9 cellular contexts compared by ENCODE assay signal in the genomic region with DNA sequence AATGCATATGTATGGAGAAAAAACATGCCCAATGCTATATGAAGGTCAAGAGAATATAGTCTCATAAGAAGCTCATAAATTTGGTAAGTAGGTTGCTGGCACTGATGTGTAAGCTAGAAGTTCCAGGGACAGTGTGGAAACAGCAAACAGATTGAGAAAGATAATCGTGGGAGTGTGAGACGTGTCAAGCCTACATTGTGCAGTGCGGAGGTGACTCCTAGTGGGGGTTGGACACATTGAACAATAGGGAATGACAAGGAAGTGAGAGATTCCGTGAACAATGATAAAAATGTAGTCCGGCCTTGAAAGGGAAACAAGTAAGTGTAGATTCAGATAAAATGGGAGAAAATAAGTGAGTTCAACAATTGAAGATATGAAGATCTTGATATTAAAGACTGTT.
DNase-seq lines count a peak whose midpoint lies in the region; ATAC-seq and TF ChIP-seq lines count a peak whose summit lies in the region.
"Had no signal": no experiment of that assay in that cellular context is flagged by ENCODE, and none has a peak within 500 bp of the region (broad histone marks: within the 10 kb centered on the region; RNA-seq: fewer than 3 reads in every experiment).

No MANE protein-coding gene starts in this region.

- H3K4me1 Mint-ChIP-seq in WTC11: peaks cover 7% of the 10 kb centered on the region

- H2AFZ ChIP-seq in GM23248: no peak overlapping the region
- H2AFZ ChIP-seq in neural cell (ENCODE audit: low read depth, low read length): no peak overlapping the region
- H2AFZ ChIP-seq: parathyroid adenoma had no signal

- no peaks in the 10 kb centered on the region for H3K9me3 ChIP-seq in GM23248 (ENCODE audit: low read depth)
- no peaks in the 10 kb centered on the region for H3K9me3 ChIP-seq in neural cell (ENCODE audit: low read length)

- H3K9me2 ChIP-seq in GM23248 (ENCODE audit: insufficient read depth): no peaks in the 10 kb centered on the region; the same call in 1 of the 2 replicates
- H3K9me2 ChIP-seq in neural cell (ENCODE audit: insufficient read depth, low read length): no peaks in the 10 kb centered on the region

- H3K4me2 ChIP-seq in GM23248 (ENCODE audit: unreplicated experiment): no peak overlapping the region
- no peak overlapping the region for H3K4me2 ChIP-seq in neural cell (ENCODE audit: low read length)

- ATAC-seq in WTC11 (no peak), HG03025 (IDR thresholded peaks at IDR 0.05; ENCODE audit: low FRiP score, unreplicated experiment) (no peak)

- H3K27me3 ChIP-seq in GM23248 (replicated peaks; ENCODE audit: insufficient read depth): no peaks in the 10 kb centered on the region
- no peaks in the 10 kb centered on the region for H3K27me3 ChIP-seq in neural cell (ENCODE audit: insufficient read depth, low read depth, low read length)

- TF ChIP-seq RAD21 in neural cell (conservative IDR thresholded peaks at IDR 0.05): peak; percentile 68

- no peak for TF ChIP-seq CTCF in WTC11 (IDR thresholded peaks at IDR 0.05)
- TF ChIP-seq CTCF in neural cell (IDR thresholded peaks at IDR 0.05; ENCODE audit: poor library complexity, severe bottlenecking): peak; percentile 56
- TF ChIP-seq CTCF in RWPE1 (conservative IDR thresholded peaks at IDR 0.05; ENCODE audit: low read depth): no peak

- H3K27ac ChIP-seq in GM23248 (no peak overlapping the region), neural cell (ENCODE audit: low read length) (no peak overlapping the region), RWPE1 (no peak overlapping the region)
- H3K27ac ChIP-seq: parathyroid adenoma had no signal

- peak; percentile 29 for DNase-seq in GM23248
- DNase-seq in NCI-H1092 treated with DMSO at 0.1 percent for 48 hours (lab: John Stamatoyannopoulos, UW): peak; percentile 63
- peak; percentile 10 for DNase-seq in WTC11 (ENCODE audit: low spot score)
- DNase-seq in NCI-H1436 (lab: John Stamatoyannopoulos, UW): no peak
- DNase-seq in RWPE1 (ENCODE audit: low spot score): no peak
- DNase-seq: activated CD4-positive, CD25-positive, alpha-beta regulatory T cell had no signal

- no peak overlapping the region for H3K9ac ChIP-seq in GM23248
- no peak overlapping the region for H3K9ac ChIP-seq in neural cell (ENCODE audit: low read length)
- H3K9ac ChIP-seq: parathyroid adenoma had no signal

- no peak overlapping the region for H3K27ac Mint-ChIP-seq in WTC11

- peaks cover 20% of the 10 kb centered on the region for H3K9me3 Mint-ChIP-seq in WTC11

- in situ Hi-C loops in GM23248 (cut with MboI): no loop called here

- no peaks in the 10 kb centered on the region for H4K20me1 ChIP-seq in GM23248 (ENCODE audit: insufficient read depth)
- no peaks in the 10 kb centered on the region for H4K20me1 ChIP-seq in neural cell (ENCODE audit: insufficient read depth)

- H3K27me3 Mint-ChIP-seq in WTC11 (ENCODE audit: low read depth): no peaks in the 10 kb centered on the region

- CTCF ChIA-PET in WTC11 (lab: Charles Lee): interaction anchor here (0.6 kb wide), 1 partner anchor 1620 kb away, joined by 4 read pairs; no protein-coding TSS in a partner anchor
- CTCF ChIA-PET in RWPE1 (lab: Yijun Ruan, JAX): no interaction called here

- TF ChIP-seq EP300 in neural cell (conservative IDR thresholded peaks at IDR 0.05; ENCODE audit: poor library complexity, severe bottlenecking): no peak

- H3F3A ChIP-seq in GM23248 (ENCODE audit: insufficient read depth): no peaks in the 10 kb centered on the region
- H3F3A ChIP-seq in neural cell (ENCODE audit: insufficient read depth, low read length, poor library complexity, severe bottlenecking): no peaks in the 10 kb centered on the region

- H3K79me2 ChIP-seq in GM23248 (ENCODE audit: insufficient read depth): no peaks in the 10 kb centered on the region
- H3K79me2 ChIP-seq in neural cell (replicated peaks; ENCODE audit: insufficient read depth, low read length): no peaks in the 10 kb centered on the region
- H3K79me2 ChIP-seq: parathyroid adenoma had no signal

- no peak overlapping the region for H3K4me3 Mint-ChIP-seq in WTC11

- H3K36me3 ChIP-seq in GM23248 (ENCODE audit: low read depth) (no peaks in the 10 kb centered on the region), neural cell (ENCODE audit: insufficient read depth, low read length) (no peaks in the 10 kb centered on the region)

- no peaks in the 10 kb centered on the region for H3K36me3 Mint-ChIP-seq in WTC11

- H3K4me3 ChIP-seq in GM23248: no peak overlapping the region
- H3K4me3 ChIP-seq in neural cell (ENCODE audit: low read length): no peak overlapping the region

- H3K4me1 ChIP-seq in GM23248 (ENCODE audit: insufficient read depth): no peaks in the 10 kb centered on the region
- H3K4me1 ChIP-seq: parathyroid adenoma had no signal

- 4 to 8% methylated on average over 5 of the region's 5 CpGs for WGBS in GM23248 (ENCODE audit: low coverage in 1 of 2, low lambda C conversion rate in 2 of 2, missing lambda C conversion rate in 2 of 2), 2 experiments

- POLR2A ChIA-PET in WTC11 (lab: Charles Lee) (no interaction called here), RWPE1 (lab: Yijun Ruan, JAX; ENCODE audit: low non-redundant PET) (no interaction called here)

TF ChIP-seq in WTC11, 78 proteins besides CTCF, POLR2A, EP300 and RAD21 (continues in another document):
- TF ChIP-seq, protein P1, sequence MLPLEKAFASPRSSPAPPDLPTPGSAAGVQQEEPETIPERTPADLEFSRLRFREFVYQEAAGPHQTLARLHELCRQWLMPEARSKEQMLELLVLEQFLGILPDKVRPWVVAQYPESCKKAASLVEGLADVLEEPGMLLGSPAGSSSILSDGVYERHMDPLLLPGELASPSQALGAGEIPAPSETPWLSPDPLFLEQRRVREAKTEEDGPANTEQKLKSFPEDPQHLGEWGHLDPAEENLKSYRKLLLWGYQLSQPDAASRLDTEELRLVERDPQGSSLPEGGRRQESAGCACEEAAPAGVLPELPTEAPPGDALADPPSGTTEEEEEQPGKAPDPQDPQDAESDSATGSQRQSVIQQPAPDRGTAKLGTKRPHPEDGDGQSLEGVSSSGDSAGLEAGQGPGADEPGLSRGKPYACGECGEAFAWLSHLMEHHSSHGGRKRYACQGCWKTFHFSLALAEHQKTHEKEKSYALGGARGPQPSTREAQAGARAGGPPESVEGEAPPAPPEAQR (CRISPR knock-in tag; IDR thresholded peaks at IDR 0.05): no peak
- TF ChIP-seq ZNF317 (CRISPR knock-in tag; IDR thresholded peaks at IDR 0.05; ENCODE audit: borderline replicate concordance, low read depth) (no peak), TP53 (CRISPR knock-in tag; IDR thresholded peaks at IDR 0.05) (no peak)

TF ChIP-seq in neural cell, 6 proteins besides CTCF, POLR2A, EP300 and RAD21:
- peak; percentile 65 for TF ChIP-seq SMC3 (conservative IDR thresholded peaks at IDR 0.05; ENCODE audit: poor library complexity)
- TF ChIP-seq EZH2 (IDR thresholded peaks at IDR 0.05; ENCODE audit: borderline replicate concordance, insufficient read depth, low read length, poor library complexity, severe bottlenecking): no peak
- TF ChIP-seq TAF1 (IDR thresholded peaks at IDR 0.05; ENCODE audit: low read depth): no peak

Comparison
In these comparisons a context has a peak if more than half of its experiments do, and no peak if none do; other contexts are left out.
1. DNase-seq: peak in GM23248 (single experiment), NCI-H1092 treated with DMSO at 0.1 percent for 48 hours (single experiment) and WTC11 (single experiment); none in NCI-H1436 (single experiment) and RWPE1 (single experiment).